In the genomic region with DNA sequence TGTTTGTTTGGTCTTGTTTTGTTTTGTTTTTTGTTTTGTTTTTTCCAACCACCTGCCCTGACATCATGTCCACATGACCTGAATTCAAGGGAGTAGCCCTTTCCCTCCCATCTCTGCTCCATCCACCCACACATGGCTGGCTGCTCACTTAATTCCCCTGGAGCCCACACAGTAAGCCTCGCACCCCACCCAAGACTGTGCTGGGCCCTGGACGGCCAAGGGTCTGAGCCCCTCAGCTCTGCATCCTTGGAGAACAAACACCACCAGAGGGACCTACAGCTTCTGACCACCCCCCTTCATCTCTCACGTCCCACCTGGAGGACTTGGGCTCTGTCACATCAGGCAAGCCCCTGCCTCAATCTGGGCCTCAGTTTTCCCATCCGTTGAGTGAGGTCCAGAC, we compare ENCODE assay signal across 26 cellular contexts. TPM values are rescaled to one million over a fixed set of nuclear protein-coding genes. Genes with fewer than 3 reads are reported as not detected.
"Had no signal": no experiment of that assay in that cellular context is flagged by ENCODE, and none has a peak within 500 bp of the region (broad histone marks: within the 10 kb centered on the region; RNA-seq: fewer than 3 reads in every experiment).

No MANE protein-coding gene starts in this region.

- H3K36me3 Mint-ChIP-seq: natural killer cell treated with Interleukin-12 subunit alpha and Interleukin-12 subunit beta and Interleukin-15 and Interleukin-18, amount 100 ng/mL, for 72 hours had no signal

- H3K4me3 ChIP-seq: adrenal gland had no signal

- H3K9me3 ChIP-seq: adrenal gland, ascending aorta, pancreas, psoas muscle, right atrium auricular region had no signal

- H3K4me1 ChIP-seq: adrenal gland, ascending aorta, foreskin keratinocyte, psoas muscle had no signal

- H3K27ac ChIP-seq: adrenal gland, ascending aorta, brain microvascular endothelial cell, foreskin keratinocyte, psoas muscle, right atrium auricular region, upper lobe of left lung had no signal

- H3K9me3 Mint-ChIP-seq: activated B cell treated with CpG ODN at 0.5 μM for 24 hours; activated naive CD4-positive, alpha-beta T cell treated with anti-CD3 and anti-CD28 coated beads, Interleukin-2, amount 50 U/mL, for 24 hours; activated T-cell treated with anti-CD3 and anti-CD28 coated beads, Interleukin-2, amount 50 U/mL, for 4 hours; natural killer cell treated with Interleukin-12 subunit alpha and Interleukin-12 subunit beta and Interleukin-15 and Interleukin-18, amount 100 ng/mL, for 72 hours; T-helper 2 cell treated with Interferon-gamma antibody and Interleukin-4, amounts not matched to agents 5 μg/mL and 100 μg/mL, for 36 hours had no signal

- DNase-seq: activated B cell treated with CpG ODN at 0.5 μM for 24 hours; activated CD4-positive, alpha-beta T cell treated with anti-CD3 and anti-CD28 coated beads for 36 hours; activated CD4-positive, alpha-beta T cell treated with anti-CD3 and anti-CD28 coated beads, Interleukin-2, amount 50 U/mL, for 4 hours; activated CD8-positive, alpha-beta memory T cell treated with anti-CD3 and anti-CD28 coated beads for 24 hours; activated CD8-positive, alpha-beta memory T cell treated with anti-CD3 and anti-CD28 coated beads, Interleukin-2, amount 50 U/mL, for 4 hours; activated gamma-delta T cell; activated T-cell treated with anti-CD3 and anti-CD28 coated beads, Interleukin-2, amount 50 U/mL, for 4 hours; brain microvascular endothelial cell; central memory CD4-positive, alpha-beta T cell; effector memory CD4-positive, alpha-beta T cell; foreskin keratinocyte; hippocampal formation; midbrain; stimulated activated CD4-positive, alpha-beta T cell treated with anti-CD3 and anti-CD28 coated beads, Interleukin-4, amount 100 ng/mL, for 24 hours; stimulated activated naive CD4-positive, alpha-beta T cell treated with Interleukin-2 at 50 U/mL for 16 hours; upper lobe of left lung had no signal

- H3K36me3 ChIP-seq: adrenal gland, ascending aorta, brain microvascular endothelial cell, pancreas, right atrium auricular region, upper lobe of left lung had no signal

- H3K27me3 ChIP-seq: pancreas, right atrium auricular region had no signal

- H3K27ac Mint-ChIP-seq: activated B cell treated with CpG ODN at 0.5 μM for 24 hours; activated CD4-positive, alpha-beta T cell treated with anti-CD3 and anti-CD28 coated beads for 36 hours; activated naive CD4-positive, alpha-beta T cell treated with anti-CD3 and anti-CD28 coated beads, Interleukin-2, amount 50 U/mL, for 24 hours; natural killer cell treated with Interleukin-12 subunit alpha and Interleukin-12 subunit beta and Interleukin-15 and Interleukin-18, amount 100 ng/mL, for 72 hours; T-helper 2 cell treated with Interferon-gamma antibody and Interleukin-4, amounts not matched to agents 5 μg/mL and 100 μg/mL, for 36 hours had no signal

- H3K4me3 Mint-ChIP-seq: natural killer cell treated with Interleukin-12 subunit alpha and Interleukin-12 subunit beta and Interleukin-15 and Interleukin-18, amount 100 ng/mL, for 72 hours had no signal

- ATAC-seq: activated CD4-positive, alpha-beta T cell treated with anti-CD3 and anti-CD28 coated beads for 36 hours; activated T-cell treated with anti-CD3 and anti-CD28 coated beads, Interleukin-2, amount 50 U/mL, for 4 hours; foreskin keratinocyte; natural killer cell treated with Interleukin-12 subunit alpha and Interleukin-12 subunit beta and Interleukin-15 and Interleukin-18, amount 100 ng/mL, for 72 hours; psoas muscle had no signal

RNA-seq across cellular contexts. Expression of a gene that starts 39.1 kb away (rescaled TPM):
- total RNA-seq: psoas muscle, right atrium auricular region, subcutaneous adipose tissue had no signal
- polyA plus RNA-seq: foreskin keratinocyte, liver had no signal
